8 cellular contexts compared by ENCODE assay signal in genomic region chr7:32494946-32495297, GRCh38. TPM values are rescaled to one million over a fixed set of nuclear protein-coding genes. Genes with fewer than 3 reads are reported as not detected.
DNase-seq lines count a peak whose midpoint lies in the region; ATAC-seq and TF ChIP-seq lines count a peak whose summit lies in the region.

No MANE protein-coding gene starts in this region.

- H3K27me3 Mint-ChIP-seq in activated T-cell treated with anti-CD3 and anti-CD28 coated beads, Interleukin-2, amount 50 U/mL, for 4 hours (ENCODE audit: low read depth): no peaks in the 10 kb centered on the region

- no peak for DNase-seq in activated T-cell treated with anti-CD3 and anti-CD28 coated beads, Interleukin-2, amount 50 U/mL, for 4 hours
- DNase-seq in activated T-cell treated with anti-CD3 and anti-CD28 coated beads for 4 hours (no peak), breast epithelium (ENCODE audit: low spot score in 2 of 2) (no peak), NCI-H526 (lab: John Stamatoyannopoulos, UW) (no peak), NCI-H2171 (lab: John Stamatoyannopoulos, UW) (no peak)

- no peaks in the 10 kb centered on the region for H3K27me3 ChIP-seq in breast epithelium

- TF ChIP-seq POLR2A in breast epithelium (IDR thresholded peaks at IDR 0.05): peak; percentile 3

- intact Hi-C loops in breast epithelium (cut with DNase I; ENCODE audit: low total_unique reads): no loop called here

- no peak for ATAC-seq in activated T-cell treated with anti-CD3 and anti-CD28 coated beads, Interleukin-2, amount 50 U/mL, for 4 hours
- ATAC-seq in HG03565 (IDR thresholded peaks at IDR 0.05; ENCODE audit: unreplicated experiment): peak; percentile 12
- ATAC-seq in GM19351 (IDR thresholded peaks at IDR 0.05; ENCODE audit: unreplicated experiment): no peak

- H3K36me3 ChIP-seq in breast epithelium: no peaks in the 10 kb centered on the region
- H3K36me3 ChIP-seq in mesodermal cell (ENCODE audit: control insufficient read depth, insufficient read depth, low read length): peaks cover 24% of the 10 kb centered on the region

- H3K4me3 Mint-ChIP-seq in activated T-cell treated with anti-CD3 and anti-CD28 coated beads, Interleukin-2, amount 50 U/mL, for 4 hours: peak overlapping the region; percentile 92

- WGBS in mesodermal cell (ENCODE audit: insufficient coverage in 2 of 2), 2 experiments: 0% methylated on average over 3 to 4 of the region's 14 CpGs

- H3K4me1 Mint-ChIP-seq in activated T-cell treated with anti-CD3 and anti-CD28 coated beads, Interleukin-2, amount 50 U/mL, for 4 hours (ENCODE audit: low read depth): peaks cover 36% of the 10 kb centered on the region

- no peak for TF ChIP-seq CTCF in breast epithelium (IDR thresholded peaks at IDR 0.05)

- no peaks in the 10 kb centered on the region for H3K9me3 Mint-ChIP-seq in activated T-cell treated with anti-CD3 and anti-CD28 coated beads, Interleukin-2, amount 50 U/mL, for 4 hours

- H3K36me3 Mint-ChIP-seq in activated T-cell treated with anti-CD3 and anti-CD28 coated beads, Interleukin-2, amount 50 U/mL, for 4 hours (ENCODE audit: insufficient read depth): peaks cover 6% of the 10 kb centered on the region

- H3K4me3 ChIP-seq in breast epithelium: peak overlapping the region; percentile 88 to 99 (median 93)
- peak overlapping the region; percentile 90 for H3K4me3 ChIP-seq in mesodermal cell (ENCODE audit: extremely low read depth, insufficient read depth, low read length, poor library complexity, severe bottlenecking)

- H3K4me1 ChIP-seq in breast epithelium (no peaks in the 10 kb centered on the region), mesodermal cell (ENCODE audit: control insufficient read depth, insufficient read depth, low read length, poor library complexity, severe bottlenecking) (no peaks in the 10 kb centered on the region)

- H3K27ac ChIP-seq in breast epithelium (peak overlapping the region; percentile 98 to 99), mesodermal cell (ENCODE audit: low read depth, low read length, severe bottlenecking) (peak overlapping the region; percentile 58)

- H3K9me3 ChIP-seq in breast epithelium (no peaks in the 10 kb centered on the region), mesodermal cell (ENCODE audit: control insufficient read depth, low read length) (peaks cover 3% of the 10 kb centered on the region)

RNA-seq across cellular contexts. Expression of gene AVL9, which starts 0.4 kb away (rescaled TPM):
- total RNA-seq in activated T-cell treated with anti-CD3 and anti-CD28 coated beads, Interleukin-2, amount 50 U/mL, for 4 hours: 10 to 100 TPM; 51.0 to 59.3 (median 52.7) TPM
- 10 to 100 TPM; 27.7 to 54.4 (median 42.3) TPM for total RNA-seq in breast epithelium
- 27.9 TPM for polyA plus RNA-seq in mesodermal cell (2013, experiment 1 of 2)
- 24.1 TPM for polyA plus RNA-seq in mesodermal cell (2013, experiment 2 of 2)

RNA-seq across cellular contexts. Expression of gene LSM5, which starts 4.7 kb away (rescaled TPM):
- 100 to 1,000 TPM; 118 to 123 (median 120) TPM for total RNA-seq in activated T-cell treated with anti-CD3 and anti-CD28 coated beads, Interleukin-2, amount 50 U/mL, for 4 hours
- total RNA-seq in breast epithelium: 10 to 100 TPM; 19.3 to 20.1 (median 19.8) TPM
- 89.2 TPM for polyA plus RNA-seq in mesodermal cell (2013, experiment 1 of 2)
- 103 TPM for polyA plus RNA-seq in mesodermal cell (2013, experiment 2 of 2)

Comparison
In these comparisons a context has a peak if more than half of its experiments do, and no peak if none do; other contexts are left out.
1. RNA of gene LSM5, which starts 4.7 kb away (total RNA-seq): 118 to 123 TPM in activated T-cell treated with anti-CD3 and anti-CD28 coated beads, Interleukin-2, amount 50 U/mL, for 4 hours; 19.3 to 20.1 TPM in breast epithelium; every median in the first group is over 4 times any median in the second.